In genomic region chr17:58007781-58008706, GRCh38 we compare ENCODE assay signal across 1 cellular context.
TF ChIP-seq lines count a peak whose summit lies in the region.

No MANE protein-coding gene starts in this region.

TF ChIP-seq in A549, 52 proteins besides CTCF, POLR2A, EP300 and RAD21 (continued from another document):
- TF ChIP-seq, protein P1, sequence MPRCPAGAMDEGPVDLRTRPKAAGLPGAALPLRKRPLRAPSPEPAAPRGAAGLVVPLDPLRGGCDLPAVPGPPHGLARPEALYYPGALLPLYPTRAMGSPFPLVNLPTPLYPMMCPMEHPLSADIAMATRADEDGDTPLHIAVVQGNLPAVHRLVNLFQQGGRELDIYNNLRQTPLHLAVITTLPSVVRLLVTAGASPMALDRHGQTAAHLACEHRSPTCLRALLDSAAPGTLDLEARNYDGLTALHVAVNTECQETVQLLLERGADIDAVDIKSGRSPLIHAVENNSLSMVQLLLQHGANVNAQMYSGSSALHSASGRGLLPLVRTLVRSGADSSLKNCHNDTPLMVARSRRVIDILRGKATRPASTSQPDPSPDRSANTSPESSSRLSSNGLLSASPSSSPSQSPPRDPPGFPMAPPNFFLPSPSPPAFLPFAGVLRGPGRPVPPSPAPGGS (IDR thresholded peaks at IDR 0.05): peak; percentile 50; the same call in 1 of the 3 replicates
- TF ChIP-seq HOXA7 (CRISPR knock-in tag; IDR thresholded peaks at IDR 0.05): 0 out of 2 replicates have a peak, but pooled peaks have one; percentile 67
- no peak for TF ChIP-seq JUNB (IDR thresholded peaks at IDR 0.05)
- no peak for TF ChIP-seq RNF2 (IDR thresholded peaks at IDR 0.05; ENCODE audit: borderline replicate concordance, low read depth)
- TF ChIP-seq, protein P2, sequence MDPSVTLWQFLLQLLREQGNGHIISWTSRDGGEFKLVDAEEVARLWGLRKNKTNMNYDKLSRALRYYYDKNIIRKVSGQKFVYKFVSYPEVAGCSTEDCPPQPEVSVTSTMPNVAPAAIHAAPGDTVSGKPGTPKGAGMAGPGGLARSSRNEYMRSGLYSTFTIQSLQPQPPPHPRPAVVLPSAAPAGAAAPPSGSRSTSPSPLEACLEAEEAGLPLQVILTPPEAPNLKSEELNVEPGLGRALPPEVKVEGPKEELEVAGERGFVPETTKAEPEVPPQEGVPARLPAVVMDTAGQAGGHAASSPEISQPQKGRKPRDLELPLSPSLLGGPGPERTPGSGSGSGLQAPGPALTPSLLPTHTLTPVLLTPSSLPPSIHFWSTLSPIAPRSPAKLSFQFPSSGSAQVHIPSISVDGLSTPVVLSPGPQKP (IDR thresholded peaks at IDR 0.05; ENCODE audit: low read depth, low read length): no peak
- no peak for TF ChIP-seq ESRRA (IDR thresholded peaks at IDR 0.05; ENCODE audit: borderline replicate concordance, low read length)
- TF ChIP-seq TP53 (CRISPR knock-in tag; IDR thresholded peaks at IDR 0.05): no peak
- no peak for TF ChIP-seq RARB (CRISPR knock-in tag; IDR thresholded peaks at IDR 0.05)
- TF ChIP-seq CHD2 (IDR thresholded peaks at IDR 0.05; ENCODE audit: low read length, partially characterized antibody): no peak
- TF ChIP-seq, protein P3, sequence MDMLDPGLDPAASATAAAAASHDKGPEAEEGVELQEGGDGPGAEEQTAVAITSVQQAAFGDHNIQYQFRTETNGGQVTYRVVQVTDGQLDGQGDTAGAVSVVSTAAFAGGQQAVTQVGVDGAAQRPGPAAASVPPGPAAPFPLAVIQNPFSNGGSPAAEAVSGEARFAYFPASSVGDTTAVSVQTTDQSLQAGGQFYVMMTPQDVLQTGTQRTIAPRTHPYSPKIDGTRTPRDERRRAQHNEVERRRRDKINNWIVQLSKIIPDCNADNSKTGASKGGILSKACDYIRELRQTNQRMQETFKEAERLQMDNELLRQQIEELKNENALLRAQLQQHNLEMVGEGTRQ (IDR thresholded peaks at IDR 0.05): no peak
TF ChIP-seq in A549: peak in this region for 5.
